ENCODE assay signal across 31 cellular contexts in the genomic region with DNA sequence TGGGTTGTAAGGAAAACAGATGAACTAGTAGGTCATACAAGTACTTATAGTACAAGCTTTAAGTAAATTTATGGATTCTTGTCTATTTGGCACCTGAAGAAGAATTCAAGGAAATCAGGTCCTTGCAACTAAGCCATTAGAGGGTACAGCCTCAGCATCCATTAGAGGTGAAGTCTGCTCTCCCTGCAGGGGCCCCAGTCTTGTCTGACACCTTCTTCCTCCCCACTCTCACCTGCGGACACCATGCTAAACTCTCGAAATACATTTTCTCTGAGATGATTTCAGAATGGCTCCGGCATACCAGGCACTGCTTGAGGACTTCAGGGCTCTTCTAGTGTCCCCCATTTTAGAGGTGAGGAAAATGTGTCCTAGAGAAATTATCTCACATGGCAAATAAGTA.
"Had no signal": no experiment of that assay in that cellular context is flagged by ENCODE, and none has a peak within 500 bp of the region (broad histone marks: within the 10 kb centered on the region; RNA-seq: fewer than 3 reads in every experiment).

No MANE protein-coding gene starts in this region.

- H3K9me3 Mint-ChIP-seq: activated CD4-positive, alpha-beta memory T cell treated with anti-CD3 and anti-CD28 coated beads, Interleukin-2, amount 10 ng/mL, durations not matched to agents 7 days and 5 days had no signal

- H3K4me3 ChIP-seq: adrenal gland, body of pancreas, breast epithelium, MG63, SJCRH30, SK-N-MC had no signal

- H3K4me3 Mint-ChIP-seq: activated CD4-positive, alpha-beta memory T cell treated with anti-CD3 and anti-CD28 coated beads, Interleukin-2, amount 10 ng/mL, durations not matched to agents 7 days and 5 days; activated CD8-positive, alpha-beta memory T cell treated with anti-CD3 and anti-CD28 coated beads, Interleukin-2, amount 10 ng/mL, durations not matched to agents 7 days and 5 days had no signal

- H3K4me1 ChIP-seq: body of pancreas, breast epithelium, SJCRH30 had no signal

- DNase-seq: activated CD4-positive, alpha-beta memory T cell treated with anti-CD3 and anti-CD28 coated beads, Interleukin-2, amount 10 ng/mL, durations not matched to agents 7 days and 5 days; activated CD4-positive, alpha-beta T cell treated with anti-CD3 and anti-CD28 coated beads for 1 hour; activated CD4-positive, alpha-beta T cell treated with anti-CD3 and anti-CD28 coated beads for 48 hours; activated CD4-positive, CD25-positive, alpha-beta regulatory T cell; activated CD8-positive, alpha-beta memory T cell treated with anti-CD3 and anti-CD28 coated beads for 24 hours; activated CD8-positive, alpha-beta memory T cell treated with anti-CD3 and anti-CD28 coated beads, Interleukin-2, amount 10 ng/mL, durations not matched to agents 7 days and 5 days; activated CD8-positive, alpha-beta memory T cell treated with anti-CD3 and anti-CD28 coated beads, Interleukin-2, amount 50 U/mL, for 48 hours; activated effector memory CD4-positive, alpha-beta T cell treated with anti-CD3 and anti-CD28 coated beads, Interleukin-2, amount 50 U/mL, for 16 hours; activated naive CD4-positive, alpha-beta T cell; activated T-cell treated with anti-CD3 and anti-CD28 coated beads, Interleukin-2, amount 50 U/mL, for 48 hours; adrenal gland; body of pancreas; Karpas-422; MG63; NCI-H1048; NCI-H1105 treated with DMSO at 0.1 percent for 48 hours; NCI-H1436; NCI-H1694; NCI-H1930; NCI-H2081 treated with DMSO at 0.1 percent for 48 hours; NCI-H2171; NCI-H510A; NCI-H526; NCI-H748 treated with DMSO at 0.1 percent for 48 hours; SHP77; SJCRH30; T1000; WERI-Rb-1 had no signal

- H3K27me3 Mint-ChIP-seq: activated CD4-positive, alpha-beta memory T cell treated with anti-CD3 and anti-CD28 coated beads, Interleukin-2, amount 10 ng/mL, durations not matched to agents 7 days and 5 days had no signal

- H3K27ac Mint-ChIP-seq: activated CD4-positive, alpha-beta memory T cell treated with anti-CD3 and anti-CD28 coated beads, Interleukin-2, amount 10 ng/mL, durations not matched to agents 7 days and 5 days; activated CD8-positive, alpha-beta memory T cell treated with anti-CD3 and anti-CD28 coated beads, Interleukin-2, amount 10 ng/mL, durations not matched to agents 7 days and 5 days; activated naive CD4-positive, alpha-beta T cell treated with anti-CD3 and anti-CD28 coated beads, Interleukin-2, amount 50 U/mL, for 72 hours had no signal

- H3K9me3 ChIP-seq: adrenal gland, body of pancreas, breast epithelium, MG63, SJCRH30 had no signal

- ATAC-seq: activated CD8-positive, alpha-beta memory T cell treated with anti-CD3 and anti-CD28 coated beads, Interleukin-2, amount 10 ng/mL, durations not matched to agents 7 days and 5 days; body of pancreas had no signal

- H3K27ac ChIP-seq: adrenal gland, body of pancreas, breast epithelium, SJCRH30, SK-N-MC, WERI-Rb-1 had no signal

- H3K27me3 ChIP-seq: adrenal gland, body of pancreas, breast epithelium, MG63, SJCRH30 had no signal

- H3K36me3 ChIP-seq: adrenal gland, breast epithelium, MG63, SJCRH30, WERI-Rb-1 had no signal
